34 cellular contexts compared by ENCODE assay signal in genomic region chr16:21199607-21200218, GRCh38. TPM values are rescaled to one million over a fixed set of nuclear protein-coding genes. Genes with fewer than 3 reads are reported as not detected.
"Had no signal": no experiment of that assay in that cellular context is flagged by ENCODE, and none has a peak within 500 bp of the region (broad histone marks: within the 10 kb centered on the region; RNA-seq: fewer than 3 reads in every experiment).

No MANE protein-coding gene starts in this region.

- H3K36me3 ChIP-seq: brain microvascular endothelial cell, esophagus muscularis mucosa, gastrocnemius medialis had no signal

- H3K27me3 ChIP-seq: gastrocnemius medialis had no signal

- H3K4me3 ChIP-seq: coronary artery, dorsolateral prefrontal cortex, esophagus muscularis mucosa, gastrocnemius medialis had no signal

- H3K4me1 ChIP-seq: esophagus muscularis mucosa, gastrocnemius medialis had no signal

- H3K9me3 ChIP-seq: esophagus muscularis mucosa, gastrocnemius medialis had no signal

- DNase-seq: activated CD4-positive, alpha-beta memory T cell treated with anti-CD3 and anti-CD28 coated beads for 36 hours; activated CD4-positive, alpha-beta T cell treated with anti-CD3 and anti-CD28 coated beads for 36 hours; activated CD4-positive, alpha-beta T cell treated with anti-CD3 and anti-CD28 coated beads, Interleukin-2, amount 10 ng/mL, durations not matched to agents 24 days and 14 days; activated CD4-positive, CD25-positive, alpha-beta regulatory T cell; activated CD4-positive, CD25-positive, alpha-beta regulatory T cell treated with anti-CD3 and anti-CD28 coated beads, Interleukin-2, amount 50 U/mL, for 72 hours; activated CD8-positive, alpha-beta memory T cell treated with anti-CD3 and anti-CD28 coated beads, Interleukin-2, amount 10 ng/mL, durations not matched to agents 7 days and 5 days; activated CD8-positive, alpha-beta memory T cell treated with anti-CD3 and anti-CD28 coated beads, Interleukin-2, amount 50 U/mL, for 4 hours; activated CD8-positive, alpha-beta T cell treated with anti-CD3 and anti-CD28 coated beads, Interleukin-2, amount 10 ng/mL, durations not matched to agents 7 days and 5 days; activated gamma-delta T cell treated with Interleukin-2 at 50 U/mL for 16 hours; activated naive CD4-positive, alpha-beta T cell treated with anti-CD3 and anti-CD28 coated beads, Interleukin-2, amount 50 U/mL, for 16 hours; activated naive CD4-positive, alpha-beta T cell treated with Interleukin-2 at 50 U/mL for 16 hours; activated T-cell treated with anti-CD3 and anti-CD28 coated beads, Interleukin-2, amount 50 U/mL, for 1 hour; activated T-cell treated with anti-CD3 and anti-CD28 coated beads, Interleukin-2, amount 50 U/mL, for 48 hours; amniotic stem cell; anterior cingulate cortex; brain microvascular endothelial cell; dorsolateral prefrontal cortex; effector memory CD4-positive, alpha-beta T cell; endodermal cell; erythroblast; foreskin keratinocyte; gastrocnemius medialis; T-helper 2 cell had no signal

- H3K27ac ChIP-seq: brain microvascular endothelial cell, coronary artery, dorsolateral prefrontal cortex, esophagus muscularis mucosa, foreskin keratinocyte, gastrocnemius medialis had no signal

- ATAC-seq: activated CD4-positive, alpha-beta T cell treated with anti-CD3 and anti-CD28 coated beads for 36 hours; activated CD8-positive, alpha-beta memory T cell treated with anti-CD3 and anti-CD28 coated beads, Interleukin-2, amount 10 ng/mL, durations not matched to agents 7 days and 5 days; activated CD8-positive, alpha-beta T cell treated with anti-CD3 and anti-CD28 coated beads, Interleukin-2, amount 10 ng/mL, durations not matched to agents 7 days and 5 days; foreskin keratinocyte; gastrocnemius medialis had no signal

RNA-seq across cellular contexts. Expression of gene ZP2, which starts 11.7 kb away (rescaled TPM):
- total RNA-seq: activated CD4-positive, alpha-beta memory T cell treated with anti-CD3 and anti-CD28 coated beads for 36 hours; activated CD4-positive, alpha-beta T cell treated with anti-CD3 and anti-CD28 coated beads for 36 hours; activated CD4-positive, alpha-beta T cell treated with anti-CD3 and anti-CD28 coated beads, Interleukin-2, amount 10 ng/mL, durations not matched to agents 24 days and 14 days; activated CD8-positive, alpha-beta memory T cell treated with anti-CD3 and anti-CD28 coated beads for 36 hours; activated CD8-positive, alpha-beta memory T cell treated with anti-CD3 and anti-CD28 coated beads, Interleukin-2, amount 10 ng/mL, durations not matched to agents 7 days and 5 days; activated CD8-positive, alpha-beta T cell treated with anti-CD3 and anti-CD28 coated beads, Interleukin-2, amount 10 ng/mL, durations not matched to agents 7 days and 5 days; activated T-helper 1 cell treated with anti-CD3 and anti-CD28 coated beads, Interleukin-12 subunit alpha, Interleukin-12 subunit beta, Interleukin-2, Interleukin-4 antibody, amounts not matched to agents 30 ng/mL and 10 ng/mL and 1 ng/mL, durations not matched to agents 14 hours and 24 hours and 36 hours; activated T-helper 2 cell treated with anti-CD3 and anti-CD28 coated beads, Interferon-gamma antibody, Interleukin-2, Interleukin-4, amounts not matched to agents 10 μg/mL and 5 μg/mL and 100 μg/mL, durations not matched to agents 14 hours and 24 hours and 36 hours; astrocyte; bronchial epithelial cell; cardiac septum; endodermal cell; esophagus muscularis mucosa; foreskin keratinocyte; gastrocnemius medialis; glomerular endothelial cell; T-helper 1 cell treated with Interleukin-12 subunit alpha and Interleukin-12 subunit beta and Interleukin-4 antibody, amounts not matched to agents 30 ng/mL and 1 ng/mL, for 36 hours had no signal
- polyA plus RNA-seq: adipose tissue, foreskin keratinocyte had no signal

RNA-seq across cellular contexts. Expression of gene ANKS4B, which starts 33.8 kb away (rescaled TPM):
- total RNA-seq: activated CD4-positive, alpha-beta memory T cell treated with anti-CD3 and anti-CD28 coated beads for 36 hours; activated CD4-positive, alpha-beta T cell treated with anti-CD3 and anti-CD28 coated beads for 36 hours; activated CD4-positive, alpha-beta T cell treated with anti-CD3 and anti-CD28 coated beads, Interleukin-2, amount 10 ng/mL, durations not matched to agents 24 days and 14 days; activated CD8-positive, alpha-beta memory T cell treated with anti-CD3 and anti-CD28 coated beads for 36 hours; activated CD8-positive, alpha-beta memory T cell treated with anti-CD3 and anti-CD28 coated beads, Interleukin-2, amount 10 ng/mL, durations not matched to agents 7 days and 5 days; activated CD8-positive, alpha-beta T cell treated with anti-CD3 and anti-CD28 coated beads, Interleukin-2, amount 10 ng/mL, durations not matched to agents 7 days and 5 days; activated T-helper 1 cell treated with anti-CD3 and anti-CD28 coated beads, Interleukin-12 subunit alpha, Interleukin-12 subunit beta, Interleukin-2, Interleukin-4 antibody, amounts not matched to agents 30 ng/mL and 10 ng/mL and 1 ng/mL, durations not matched to agents 14 hours and 24 hours and 36 hours; activated T-helper 2 cell treated with anti-CD3 and anti-CD28 coated beads, Interferon-gamma antibody, Interleukin-2, Interleukin-4, amounts not matched to agents 10 μg/mL and 5 μg/mL and 100 μg/mL, durations not matched to agents 14 hours and 24 hours and 36 hours; astrocyte; bronchial epithelial cell; cardiac septum; esophagus muscularis mucosa; foreskin keratinocyte; glomerular endothelial cell; T-helper 1 cell treated with Interleukin-12 subunit alpha and Interleukin-12 subunit beta and Interleukin-4 antibody, amounts not matched to agents 30 ng/mL and 1 ng/mL, for 36 hours had no signal
- polyA plus RNA-seq: foreskin keratinocyte had no signal

RNA-seq across cellular contexts. Expression of gene DNAH3, which starts 49.1 kb away (rescaled TPM):
- total RNA-seq: activated CD4-positive, alpha-beta memory T cell treated with anti-CD3 and anti-CD28 coated beads for 36 hours; activated CD4-positive, alpha-beta T cell treated with anti-CD3 and anti-CD28 coated beads for 36 hours; activated CD4-positive, alpha-beta T cell treated with anti-CD3 and anti-CD28 coated beads, Interleukin-2, amount 10 ng/mL, durations not matched to agents 24 days and 14 days; activated CD8-positive, alpha-beta T cell treated with anti-CD3 and anti-CD28 coated beads, Interleukin-2, amount 10 ng/mL, durations not matched to agents 7 days and 5 days; activated T-helper 1 cell treated with anti-CD3 and anti-CD28 coated beads, Interleukin-12 subunit alpha, Interleukin-12 subunit beta, Interleukin-2, Interleukin-4 antibody, amounts not matched to agents 30 ng/mL and 10 ng/mL and 1 ng/mL, durations not matched to agents 14 hours and 24 hours and 36 hours; astrocyte; glomerular endothelial cell had no signal
- polyA plus RNA-seq: adipose tissue had no signal
